In the genomic region with DNA sequence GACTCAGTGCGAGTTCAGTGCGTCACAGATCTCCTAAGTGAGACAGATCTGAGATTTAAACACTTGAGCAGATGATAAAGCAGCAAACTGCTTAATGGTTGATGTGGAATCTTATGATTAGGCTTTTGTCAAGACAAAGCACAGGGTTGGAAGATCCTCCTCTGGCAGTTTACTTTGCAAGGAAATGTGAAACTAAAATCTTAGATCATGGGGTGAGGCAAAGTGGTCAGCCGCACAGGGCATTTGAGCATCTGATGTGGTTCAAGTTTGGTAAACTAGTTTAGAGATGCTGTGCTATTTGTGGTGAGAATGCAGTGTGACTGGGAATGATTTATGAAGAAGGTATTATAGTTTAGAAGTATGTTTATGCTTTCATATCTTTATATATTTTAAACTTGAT, we compare ENCODE assay signal across 1 cellular context.
TF ChIP-seq lines count a peak whose summit lies in the region.

No MANE protein-coding gene starts in this region.

TF ChIP-seq in GM12878, 131 proteins besides CTCF, POLR2A, EP300 and RAD21 (continued from another document):
- TF ChIP-seq, protein P1, sequence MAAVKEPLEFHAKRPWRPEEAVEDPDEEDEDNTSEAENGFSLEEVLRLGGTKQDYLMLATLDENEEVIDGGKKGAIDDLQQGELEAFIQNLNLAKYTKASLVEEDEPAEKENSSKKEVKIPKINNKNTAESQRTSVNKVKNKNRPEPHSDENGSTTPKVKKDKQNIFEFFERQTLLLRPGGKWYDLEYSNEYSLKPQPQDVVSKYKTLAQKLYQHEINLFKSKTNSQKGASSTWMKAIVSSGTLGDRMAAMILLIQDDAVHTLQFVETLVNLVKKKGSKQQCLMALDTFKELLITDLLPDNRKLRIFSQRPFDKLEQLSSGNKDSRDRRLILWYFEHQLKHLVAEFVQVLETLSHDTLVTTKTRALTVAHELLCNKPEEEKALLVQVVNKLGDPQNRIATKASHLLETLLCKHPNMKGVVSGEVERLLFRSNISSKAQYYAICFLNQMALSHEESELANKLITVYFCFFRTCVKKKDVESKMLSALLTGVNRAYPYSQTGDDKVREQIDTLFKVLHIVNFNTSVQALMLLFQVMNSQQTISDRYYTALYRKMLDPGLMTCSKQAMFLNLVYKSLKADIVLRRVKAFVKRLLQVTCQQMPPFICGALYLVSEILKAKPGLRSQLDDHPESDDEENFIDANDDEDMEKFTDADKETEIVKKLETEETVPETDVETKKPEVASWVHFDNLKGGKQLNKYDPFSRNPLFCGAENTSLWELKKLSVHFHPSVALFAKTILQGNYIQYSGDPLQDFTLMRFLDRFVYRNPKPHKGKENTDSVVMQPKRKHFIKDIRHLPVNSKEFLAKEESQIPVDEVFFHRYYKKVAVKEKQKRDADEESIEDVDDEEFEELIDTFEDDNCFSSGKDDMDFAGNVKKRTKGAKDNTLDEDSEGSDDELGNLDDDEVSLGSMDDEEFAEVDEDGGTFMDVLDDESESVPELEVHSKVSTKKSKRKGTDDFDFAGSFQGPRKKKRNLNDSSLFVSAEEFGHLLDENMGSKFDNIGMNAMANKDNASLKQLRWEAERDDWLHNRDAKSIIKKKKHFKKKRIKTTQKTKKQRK (IDR thresholded peaks at IDR 0.05; ENCODE audit: low read depth, low read length), result no peak
